ENCODE assay signal across 1 cellular context in the genomic region with DNA sequence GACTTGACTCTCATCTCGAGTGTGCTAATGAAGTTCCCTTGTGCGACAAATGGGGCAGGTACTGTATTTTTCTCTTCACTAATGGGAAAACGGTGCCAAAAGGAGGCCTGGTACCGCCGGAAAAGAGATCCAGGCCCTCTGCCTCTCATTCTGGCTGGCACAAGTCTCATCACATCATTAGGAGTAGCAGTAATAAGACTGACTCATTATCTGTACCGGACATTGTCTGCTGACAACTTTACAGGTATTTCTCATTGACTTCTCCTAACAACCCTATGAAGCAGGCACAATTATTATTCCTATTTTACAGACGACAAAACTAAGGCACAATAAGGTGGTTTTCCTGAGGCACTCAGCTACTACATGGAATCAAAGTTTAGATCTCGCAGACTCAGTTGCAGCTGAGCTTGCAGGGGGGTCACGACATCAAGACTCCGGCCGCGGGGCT.
TF ChIP-seq lines count a peak whose summit lies in the region.

No MANE protein-coding gene starts in this region.

TF ChIP-seq in IMR-90, 13 proteins besides CTCF, POLR2A, EP300 and RAD21 (continued from another document):
- TF ChIP-seq MXI1 (IDR thresholded peaks at IDR 0.05; ENCODE audit: borderline replicate concordance, low read depth, low read length) (no peak), RCOR1 (IDR thresholded peaks at IDR 0.05; ENCODE audit: insufficient replicate concordance, low read length) (no peak), MAFK (IDR thresholded peaks at IDR 0.05; ENCODE audit: low read depth, low read length) (0 out of 2 replicates have a peak, but pooled peaks have one; percentile 0)
